In genomic region chr13:39446865-39447264, GRCh38 we compare ENCODE assay signal across 26 cellular contexts.
"Had no signal": no experiment of that assay in that cellular context is flagged by ENCODE, and none has a peak within 500 bp of the region (broad histone marks: within the 10 kb centered on the region; RNA-seq: fewer than 3 reads in every experiment).

No MANE protein-coding gene starts in this region.

- ATAC-seq: stimulated activated effector memory CD8-positive, alpha-beta T cell treated with anti-CD3 and anti-CD28 coated beads, Interleukin-12 subunit alpha, Interleukin-12 subunit beta, amount 100 ng/mL, for 72 hours; stimulated activated memory B cell treated with anti-CD40 and anti-IgM and Interleukin-4, amounts not matched to agents 10 μg/mL and 1 μg/mL and 100 μg/mL, for 72 hours; stimulated activated naive B cell treated with anti-CD40 and anti-IgM and Interleukin-4, amounts not matched to agents 10 μg/mL and 1 μg/mL and 100 μg/mL, for 72 hours; stimulated activated naive CD8-positive, alpha-beta T cell treated with anti-CD3 and anti-CD28 coated beads, Interleukin-15, amount 100 ng/mL, for 72 hours; stimulated activated naive CD8-positive, alpha-beta T cell treated with anti-CD3 and anti-CD28 coated beads, Interleukin-15, Interleukin-2, amounts not matched to agents 100 U/mL and 50 U/mL, for 24 hours; upper lobe of right lung had no signal

- H3K4me3 ChIP-seq: stomach, suprapubic skin, testis, thoracic aorta, thyroid gland, tibial artery, tibial nerve, transverse colon, upper lobe of left lung, upper lobe of right lung, uterus, vagina had no signal

- H3K27me3 ChIP-seq: stomach, suprapubic skin, testis, thyroid gland, tibial artery, tibial nerve, transverse colon, upper lobe of left lung, upper lobe of right lung, uterus, vagina had no signal

- H3K36me3 ChIP-seq: stomach, suprapubic skin, thoracic aorta, thyroid gland, tibial artery, tibial nerve, transverse colon, upper lobe of left lung, upper lobe of right lung, uterus, vagina had no signal

- DNase-seq: stimulated activated CD4-positive, alpha-beta T cell treated with anti-CD3 and anti-CD28 coated beads, Interleukin-2, amount 100 ng/mL, for 48 hours; stimulated activated CD4-positive, alpha-beta T cell treated with anti-CD3 and anti-CD28 coated beads, Interleukin-4, amount 100 ng/mL, for 1 hour; stimulated activated CD4-positive, alpha-beta T cell treated with anti-CD3 and anti-CD28 coated beads, Interleukin-4, amount 100 ng/mL, for 24 hours; stimulated activated CD4-positive, alpha-beta T cell treated with anti-CD3 and anti-CD28 coated beads, Interleukin-4, amount 100 ng/mL, for 4 hours; stimulated activated CD8-positive, alpha-beta memory T cell treated with anti-CD3 and anti-CD28 coated beads, Interleukin-4, amount 100 ng/mL, for 48 hours; stimulated activated naive B cell treated with anti-CD40 and anti-IgM and Interleukin-4, amounts not matched to agents 10 μg/mL and 1 μg/mL and 100 μg/mL, for 72 hours; stimulated activated naive CD4-positive, alpha-beta T cell; stimulated activated naive CD4-positive, alpha-beta T cell treated with Interleukin-2 at 50 U/mL for 16 hours; stimulated activated naive CD8-positive, alpha-beta T cell treated with anti-CD3 and anti-CD28 coated beads, Interleukin-15, amount 100 ng/mL, for 72 hours; stimulated activated naive CD8-positive, alpha-beta T cell treated with anti-CD3 and anti-CD28 coated beads, Interleukin-15, Interleukin-2, amounts not matched to agents 100 U/mL and 50 U/mL, for 24 hours; stomach; substantia nigra; testis; thyroid gland; tibial artery; transverse colon; trophoblast cell; upper lobe of left lung; upper lobe of right lung; uterus had no signal

- H3K27ac ChIP-seq: stomach, suprapubic skin, testis, thoracic aorta, thyroid gland, tibial artery, tibial nerve, transverse colon, upper lobe of left lung, upper lobe of right lung, uterus, vagina had no signal

- H3K9me3 ChIP-seq: stomach, suprapubic skin, testis, thoracic aorta, thyroid gland, tibial artery, tibial nerve, transverse colon, upper lobe of left lung, upper lobe of right lung, uterus, vagina had no signal
